8 cellular contexts compared by ENCODE assay signal in the genomic region with DNA sequence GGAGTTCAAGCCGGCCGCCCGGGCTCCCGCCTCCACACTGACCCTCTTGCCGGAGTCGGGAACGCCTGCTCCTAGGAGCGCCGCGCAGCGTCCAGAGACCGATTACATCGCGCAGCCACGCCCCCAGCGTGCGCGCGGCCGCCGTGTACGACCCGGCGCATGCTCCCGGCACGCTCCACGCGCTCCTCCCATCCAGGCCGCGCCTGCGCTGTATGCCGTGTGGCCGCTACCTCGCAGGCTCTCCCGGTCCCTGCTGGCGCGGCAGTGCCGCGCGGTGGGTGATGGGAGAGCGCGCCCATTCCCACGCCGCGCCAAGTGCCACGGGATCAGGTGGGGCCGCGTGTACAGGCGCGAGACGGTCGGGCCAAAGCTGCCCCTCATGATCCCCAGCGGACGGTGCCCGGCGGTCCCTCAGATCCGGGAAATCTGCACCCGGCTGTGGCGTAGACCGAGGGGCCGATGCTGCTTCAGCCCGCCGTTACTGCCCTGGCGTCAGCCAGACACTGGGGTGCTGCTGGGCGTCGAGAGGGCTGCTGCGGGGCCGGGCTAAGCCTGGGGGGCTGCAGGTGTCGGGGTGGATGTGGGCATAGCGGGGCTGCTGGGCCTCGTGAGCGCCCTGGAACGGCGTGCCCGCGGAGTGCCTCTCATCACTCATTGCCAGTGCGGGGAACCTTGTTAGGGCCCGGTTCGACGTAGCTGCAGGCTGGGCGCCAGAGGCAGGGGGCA. TPM values are rescaled to one million over a fixed set of nuclear protein-coding genes. Genes with fewer than 3 reads are reported as not detected.
DNase-seq lines count a peak whose midpoint lies in the region; TF ChIP-seq lines count a peak whose summit lies in the region.

A gene with protein sequence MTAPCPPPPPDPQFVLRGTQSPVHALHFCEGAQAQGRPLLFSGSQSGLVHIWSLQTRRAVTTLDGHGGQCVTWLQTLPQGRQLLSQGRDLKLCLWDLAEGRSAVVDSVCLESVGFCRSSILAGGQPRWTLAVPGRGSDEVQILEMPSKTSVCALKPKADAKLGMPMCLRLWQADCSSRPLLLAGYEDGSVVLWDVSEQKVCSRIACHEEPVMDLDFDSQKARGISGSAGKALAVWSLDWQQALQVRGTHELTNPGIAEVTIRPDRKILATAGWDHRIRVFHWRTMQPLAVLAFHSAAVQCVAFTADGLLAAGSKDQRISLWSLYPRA (minus strand): TSS at position 97 of the 726 bp plus-strand sequence. CDS start 33,519 bp downstream, outside the sequence.
A gene with protein sequence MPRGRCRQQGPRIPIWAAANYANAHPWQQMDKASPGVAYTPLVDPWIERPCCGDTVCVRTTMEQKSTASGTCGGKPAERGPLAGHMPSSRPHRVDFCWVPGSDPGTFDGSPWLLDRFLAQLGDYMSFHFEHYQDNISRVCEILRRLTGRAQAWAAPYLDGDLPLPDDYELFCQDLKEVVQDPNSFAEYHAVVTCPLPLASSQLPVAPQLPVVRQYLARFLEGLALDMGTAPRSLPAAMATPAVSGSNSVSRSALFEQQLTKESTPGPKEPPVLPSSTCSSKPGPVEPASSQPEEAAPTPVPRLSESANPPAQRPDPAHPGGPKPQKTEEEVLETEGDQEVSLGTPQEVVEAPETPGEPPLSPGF (minus strand): TSS at position 97 of the 726 bp plus-strand sequence. CDS start 2,613 bp downstream, outside the sequence.

- no peaks in the 10 kb centered on the region for H3K36me3 Mint-ChIP-seq in neural crest cell (ENCODE audit: low read depth)

- H3K4me2 ChIP-seq in MM.1S (ENCODE audit: low read depth, low read length), result peak within 1 kb of the TSS; percentile 96

- WGBS in stomach, 5 donors, result 0 to 2% (median 1%) methylated on average over 39 to 81 of the region's 81 CpGs

- no peaks in the 10 kb centered on the region for H3K9me3 Mint-ChIP-seq in neural crest cell

- H3K36me3 ChIP-seq in MM.1S (replicated peaks; ENCODE audit: insufficient read depth, low read length) (no peaks in the 10 kb centered on the region), stomach (peaks cover 17 to 27% (median 23%) of the 10 kb centered on the region in 4 donors)

- H3K27me3 Mint-ChIP-seq in neural crest cell (ENCODE audit: low read depth), result no peaks in the 10 kb centered on the region

- H3K27ac ChIP-seq in MM.1S (ENCODE audit: low read length), result peak within 1 kb of the TSS; percentile 65
- H3K27ac ChIP-seq in stomach, result peak within 1 kb of the TSS; percentile 87 to 95 (median 94)

- DNase-seq in GM03348 (ENCODE audit: low spot score) (peak; percentile 100), HCEC 1CT (peak; percentile 97), MM.1S (peak; percentile 98), SHP77 treated with DMSO at 0.1 percent for 48 hours (lab: John Stamatoyannopoulos, UW) (peak; percentile 91), activated gamma-delta T cell (lab: John Stamatoyannopoulos, UW) (peak; percentile 97), fibroblast of villous mesenchyme (ENCODE audit: low read depth) (peak; percentile 96), neural crest cell (ENCODE audit: low read depth, low spot score) (peak; percentile 92), stomach (peak; percentile 99)

- H3K79me2 ChIP-seq in MM.1S (ENCODE audit: low read length), result peaks cover 59% of the 10 kb centered on the region

- intact Hi-C loops in stomach (cut with DNase I; ENCODE audit: low total_unique reads), result no loop called here

- no peaks in the 10 kb centered on the region for H4K20me1 ChIP-seq in MM.1S (ENCODE audit: insufficient read depth, low read length)

- no peak; the same call in 1 of the 2 replicates for TF ChIP-seq CTCF in MM.1S (IDR thresholded peaks at IDR 0.05; ENCODE audit: low read length)
- TF ChIP-seq CTCF in fibroblast of villous mesenchyme (IDR thresholded peaks at IDR 0.05; ENCODE audit: insufficient read depth, low read depth, low read length), result no peak
- peak; percentile 4 for TF ChIP-seq CTCF in neural crest cell (conservative IDR thresholded peaks at IDR 0.05)
- TF ChIP-seq CTCF in stomach (IDR thresholded peaks at IDR 0.05), result peak in 1 of 7 experiments; percentile 22

- peak within 1 kb of the TSS; percentile 99 for H3K4me3 Mint-ChIP-seq in neural crest cell

- peaks cover 3% of the 10 kb centered on the region; the same call in 1 of the 2 replicates for H3F3A ChIP-seq in MM.1S (ENCODE audit: insufficient read depth, low read length)

- H3K27me3 ChIP-seq in MM.1S (replicated peaks; ENCODE audit: insufficient read depth, low read length), result no peaks in the 10 kb centered on the region
- no peaks in the 10 kb centered on the region for H3K27me3 ChIP-seq in stomach

- H3K9me3 ChIP-seq in MM.1S (replicated peaks; ENCODE audit: insufficient read depth, low read length) (no peaks in the 10 kb centered on the region), stomach (no peaks in the 10 kb centered on the region)

- peak within 1 kb of the TSS; percentile 89 for H3K27ac Mint-ChIP-seq in neural crest cell (ENCODE audit: unreplicated experiment)

- peak within 1 kb of the TSS; percentile 73 for H2AFZ ChIP-seq in MM.1S (ENCODE audit: low read length)

- peak in 2 of 4 donors; percentile 92 for TF ChIP-seq POLR2A in stomach (IDR thresholded peaks at IDR 0.05)

- H3K9me2 ChIP-seq in MM.1S (replicated peaks; ENCODE audit: insufficient read depth, low read length), result no peaks in the 10 kb centered on the region

- peaks cover 31% of the 10 kb centered on the region for H3K4me1 ChIP-seq in MM.1S (ENCODE audit: low read length)
- peaks cover 36 to 56% (median 48%) of the 10 kb centered on the region in 4 donors for H3K4me1 ChIP-seq in stomach

- H3K4me1 Mint-ChIP-seq in neural crest cell, result peaks cover 29% of the 10 kb centered on the region

- peak within 1 kb of the TSS; percentile 95 for H3K9ac ChIP-seq in MM.1S (ENCODE audit: low read length)

- TF ChIP-seq EP300 in stomach (IDR thresholded peaks at IDR 0.05), result no peak

- H3K4me3 ChIP-seq in MM.1S (ENCODE audit: low read length) (peak within 1 kb of the TSS; percentile 84), fibroblast of villous mesenchyme (ENCODE audit: low read depth, low read length) (peak within 1 kb of the TSS; percentile 92), stomach (peak within 1 kb of the TSS; percentile 80 to 87 (median 84))

RNA-seq across cellular contexts. Expression of the first gene that starts in this region (rescaled TPM):
- total RNA-seq in fibroblast of villous mesenchyme (5.2 and 11.0 TPM in 2 replicates), neural crest cell (12.1 and 13.8 TPM in 2 replicates), stomach (1 to 10 TPM in 2 of 5 donors, under 1 TPM in 2, not detected in 1; 0.29 to 4.1 (median 1.7) TPM)
- 1 to 10 TPM; 1.8 to 6.8 (median 3.2) TPM for polyA plus RNA-seq in stomach

RNA-seq across cellular contexts. Expression of the second gene that starts in this region (rescaled TPM):
- 15.1 and 19.0 TPM in 2 replicates for total RNA-seq in fibroblast of villous mesenchyme
- total RNA-seq in neural crest cell, result 26.7 and 28.1 TPM in 2 replicates
- 10 to 100 TPM in 2 of 5 donors, 1 to 10 TPM in 3; 1.7 to 28.1 (median 8.7) TPM for total RNA-seq in stomach
- polyA plus RNA-seq in stomach, result 10 to 100 TPM in 1 of 3 donors, 1 to 10 TPM in 2; 5.2 to 12.1 (median 5.8) TPM

Comparison
In these comparisons a context has a peak if more than half of its experiments do, and no peak if none do; other contexts are left out.
1. Peak in every context shown above with its lines: DNase-seq, H3K4me3 ChIP-seq and H3K27ac ChIP-seq.